11 cellular contexts compared by ENCODE assay signal in genomic region chr7:84022686-84023308, GRCh38.
DNase-seq lines count a peak whose midpoint lies in the region; ATAC-seq, FAIRE-seq and TF ChIP-seq lines count a peak whose summit lies in the region.
"Had no signal": no experiment of that assay in that cellular context is flagged by ENCODE, and none has a peak within 500 bp of the region (broad histone marks: within the 10 kb centered on the region; RNA-seq: fewer than 3 reads in every experiment).

No MANE protein-coding gene starts in this region.

- H3K9me3 ChIP-seq in HepG2 (ENCODE audit: low read length) (no peaks in the 10 kb centered on the region), right lobe of liver (no peaks in the 10 kb centered on the region), uterus (no peaks in the 10 kb centered on the region)

- FAIRE-seq in HepG2 (lab: Jason Lieb, UNC): peak; percentile 36

- H3K36me3 ChIP-seq in HepG2 (replicated peaks in 1 of 2; ENCODE audit: control insufficient read depth in 1 of 2, insufficient read depth in 2 of 2, low read length in 2 of 2) (no peaks in the 10 kb centered on the region), right lobe of liver (no peaks in the 10 kb centered on the region), uterus (no peaks in the 10 kb centered on the region)
- H3K36me3 ChIP-seq: cardiac muscle cell had no signal

- no peak overlapping the region for H3K4me3 Mint-ChIP-seq in activated T-helper 17 cell treated with anti-CD3 and anti-CD28 coated beads, Interleukin-2, amount 50 U/mL, for 72 hours
- H3K4me3 Mint-ChIP-seq: memory B cell had no signal

- H3K27me3 ChIP-seq in HepG2 (ENCODE audit: control insufficient read depth in 1 of 2, insufficient read depth in 2 of 2, low read length in 2 of 2): no peaks in the 10 kb centered on the region
- no peaks in the 10 kb centered on the region for H3K27me3 ChIP-seq in right lobe of liver
- no peaks in the 10 kb centered on the region for H3K27me3 ChIP-seq in foreskin keratinocyte
- no peaks in the 10 kb centered on the region for H3K27me3 ChIP-seq in uterus
- H3K27me3 ChIP-seq: cardiac muscle cell had no signal

- H3K79me2 ChIP-seq in HepG2 (ENCODE audit: insufficient read depth, low read length): no peaks in the 10 kb centered on the region

- H3K27ac ChIP-seq in HepG2 (ENCODE audit: extremely low read length, insufficient read depth, low read length) (no peak overlapping the region), right lobe of liver (no peak overlapping the region), foreskin keratinocyte (no peak overlapping the region), uterus (no peak overlapping the region)
- H3K27ac ChIP-seq: cardiac muscle cell had no signal

- peak in 1 of 2 experiments; percentile 61; a peak in 2 of 4 replicates for TF ChIP-seq EP300 in HepG2 (IDR thresholded peaks at IDR 0.05; ENCODE audit: low read depth in 2 of 2, low read length in 2 of 2)
- TF ChIP-seq EP300 in HepG2 (CRISPR knock-in tag; IDR thresholded peaks at IDR 0.05; ENCODE audit: borderline replicate concordance): no peak; the same call in 1 of the 2 replicates

- H3K4me1 ChIP-seq in HepG2 (ENCODE audit: insufficient read depth, low read length) (peaks cover 25% of the 10 kb centered on the region), right lobe of liver (no peaks in the 10 kb centered on the region), foreskin keratinocyte (peaks cover 34% of the 10 kb centered on the region), uterus (no peaks in the 10 kb centered on the region)

- H3K27ac Mint-ChIP-seq in activated T-helper 17 cell treated with anti-CD3 and anti-CD28 coated beads, Interleukin-2, amount 50 U/mL, for 72 hours: no peak overlapping the region
- H3K27ac Mint-ChIP-seq: memory B cell had no signal

- H3K36me3 Mint-ChIP-seq in activated T-helper 17 cell treated with anti-CD3 and anti-CD28 coated beads, Interleukin-2, amount 50 U/mL, for 72 hours (ENCODE audit: low read depth): no peaks in the 10 kb centered on the region
- H3K36me3 Mint-ChIP-seq: memory B cell had no signal

- BruUV-seq in HepG2 (replicated peaks; lab: Mats Ljungman, UMichigan): no TSS peak

- peak overlapping the region; percentile 32 for H3K4me2 ChIP-seq in HepG2 (ENCODE audit: low read depth, low read length)

- CTCF ChIA-PET in HepG2 (lab: Yijun Ruan, JAX; ENCODE audit: low intra/inter-chr PET ratio, low total read pairs): no interaction called here

- POLR2A ChIA-PET in HepG2 (lab: Yijun Ruan, JAX): no interaction called here

- TF ChIP-seq CTCF in HepG2 (CRISPR knock-in tag; IDR thresholded peaks at IDR 0.05): no peak
- no peak for TF ChIP-seq CTCF in right lobe of liver (IDR thresholded peaks at IDR 0.05)
- TF ChIP-seq CTCF in foreskin keratinocyte (conservative IDR thresholded peaks at IDR 0.05): no peak
- no peak for TF ChIP-seq CTCF in uterus (IDR thresholded peaks at IDR 0.05)

- TF ChIP-seq POLR2A in HepG2 (IDR thresholded peaks at IDR 0.05; ENCODE audit: insufficient read depth in 1 of 2, low read depth in 2 of 2, low read length in 2 of 2) (no peak), right lobe of liver (IDR thresholded peaks at IDR 0.05) (no peak), uterus (IDR thresholded peaks at IDR 0.05) (no peak)

- no peak for TF ChIP-seq RAD21 in HepG2 (CRISPR knock-in tag; IDR thresholded peaks at IDR 0.05)

- in situ Hi-C loops in HepG2 (cut with HindIII; ENCODE audit: extremely low pct_ligation_motif_present, low pct_unique_long_range_greater_than_20kb): no loop called here

- peak; percentile 79 for ATAC-seq in HepG2
- ATAC-seq in right lobe of liver: no peak
- ATAC-seq in foreskin keratinocyte: peak; percentile 18
- no peak for ATAC-seq in activated T-helper 17 cell treated with anti-CD3 and anti-CD28 coated beads, Interleukin-2, amount 50 U/mL, for 72 hours (replicated peaks)
- no peak for ATAC-seq in HG02852 (IDR thresholded peaks at IDR 0.05; ENCODE audit: unreplicated experiment)

- DNase-seq in HepG2 (ENCODE audit: low spot score) (peak; percentile 82), right lobe of liver (no peak), NCI-H748 (lab: John Stamatoyannopoulos, UW; ENCODE audit: unreplicated experiment) (peak; percentile 84), foreskin keratinocyte (peak in 1 of 2 donors; percentile 11), uterus (no peak), T-helper 1 cell (no peak)
- DNase-seq: NCI-H1694 had no signal

- WGBS in HepG2 (ENCODE audit: low lambda C conversion rate): 23% methylated on average over 5 of the region's 5 CpGs
- 55% methylated on average over 5 of the region's 5 CpGs for WGBS in right lobe of liver (ENCODE audit: insufficient coverage, low coverage, low lambda C conversion rate, missing lambda C conversion rate)

- intact Hi-C loops in HepG2 (cut with micrococcal nuclease; ENCODE audit: unreplicated experiment): no loop called here
- intact Hi-C loops in right lobe of liver (cut with DNase I): no loop called here
- intact Hi-C loops in uterus (cut with DNase I; ENCODE audit: low total_unique reads): no loop called here

- no peak overlapping the region for H3K9ac ChIP-seq in HepG2 (ENCODE audit: insufficient read depth, low read depth, low read length)

- peaks cover 6% of the 10 kb centered on the region for H3K9me3 Mint-ChIP-seq in activated T-helper 17 cell treated with anti-CD3 and anti-CD28 coated beads, Interleukin-2, amount 50 U/mL, for 72 hours

- H3K4me1 Mint-ChIP-seq in activated T-helper 17 cell treated with anti-CD3 and anti-CD28 coated beads, Interleukin-2, amount 50 U/mL, for 72 hours: no peaks in the 10 kb centered on the region
- H3K4me1 Mint-ChIP-seq: memory B cell had no signal

- H3K27me3 Mint-ChIP-seq in activated T-helper 17 cell treated with anti-CD3 and anti-CD28 coated beads, Interleukin-2, amount 50 U/mL, for 72 hours: no peaks in the 10 kb centered on the region
- H3K27me3 Mint-ChIP-seq: memory B cell had no signal

- no peaks in the 10 kb centered on the region for H4K20me1 ChIP-seq in HepG2 (ENCODE audit: insufficient read depth, low read length)

- no peak overlapping the region for H2AFZ ChIP-seq in HepG2 (ENCODE audit: low read length)

- H3K4me3 ChIP-seq in HepG2 (replicated peaks in 1 of 3; ENCODE audit: insufficient read depth in 1 of 3, low read depth in 2 of 3, low read length in 3 of 3) (no peak overlapping the region), right lobe of liver (no peak overlapping the region), uterus (no peak overlapping the region)
- H3K4me3 ChIP-seq: cardiac muscle cell had no signal

TF ChIP-seq in HepG2, 621 proteins besides CTCF, POLR2A, EP300 and RAD21 (continues in another document):
- TF ChIP-seq SALL1 (CRISPR knock-in tag; IDR thresholded peaks at IDR 0.05): peak; percentile 19; the same call in 1 of the 2 replicates
- TF ChIP-seq HBP1 (CRISPR knock-in tag; IDR thresholded peaks at IDR 0.05; ENCODE audit: low read depth): no peak
- TF ChIP-seq SP5 (CRISPR knock-in tag; IDR thresholded peaks at IDR 0.05; ENCODE audit: borderline replicate concordance, low read depth): 0 out of 2 replicates have a peak, but pooled peaks have one; percentile 18
- peak; percentile 72; the same call in 1 of the 2 replicates for TF ChIP-seq ZNF644 (CRISPR knock-in tag; IDR thresholded peaks at IDR 0.05; ENCODE audit: low read depth)
- TF ChIP-seq MED1 (CRISPR knock-in tag; IDR thresholded peaks at IDR 0.05): no peak
- TF ChIP-seq RFX3 (CRISPR knock-in tag; IDR thresholded peaks at IDR 0.05): no peak
- TF ChIP-seq ZBTB43 (CRISPR knock-in tag; conservative IDR thresholded peaks at IDR 0.05): no peak
- TF ChIP-seq FOXA1 (IDR thresholded peaks at IDR 0.05): peak; percentile 48; the same call in 1 of the 2 replicates
- peak; percentile 85 for TF ChIP-seq FOXA1 (CRISPR knock-in tag; IDR thresholded peaks at IDR 0.05)
- no peak for TF ChIP-seq ZNF264 (CRISPR knock-in tag; IDR thresholded peaks at IDR 0.05)
- TF ChIP-seq ZSCAN22 (CRISPR knock-in tag; IDR thresholded peaks at IDR 0.05): no peak

Comparison
In these comparisons a context has a peak if more than half of its experiments do, and no peak if none do; other contexts are left out.
1. ATAC-seq: peak in HepG2 (single experiment) and foreskin keratinocyte (single experiment); none in right lobe of liver (0 of 4), activated T-helper 17 cell treated with anti-CD3 and anti-CD28 coated beads, Interleukin-2, amount 50 U/mL, for 72 hours (single experiment) and HG02852 (single experiment).
2. DNase-seq: peak in HepG2 (single experiment) and NCI-H748 (single experiment); none in right lobe of liver (0 of 3), uterus (0 of 2) and T-helper 1 cell (0 of 5).